17 cellular contexts compared by ENCODE assay signal in genomic region chr2:234708717-234709116, GRCh38.
A peak's percentile ranks its signal among the peaks of the same experiment; 100 is the strongest.
DNase-seq lines count a peak whose midpoint lies in the region; ATAC-seq and TF ChIP-seq lines count a peak whose summit lies in the region.
"Had no signal": no experiment of that assay in that cellular context is flagged by ENCODE, and none has a peak within 500 bp of the region (broad histone marks: within the 10 kb centered on the region; RNA-seq: fewer than 3 reads in every experiment).

No MANE protein-coding gene starts in this region.

- H3K79me1 ChIP-seq in mesendoderm (ENCODE audit: low read length): no peaks in the 10 kb centered on the region

- TF ChIP-seq EP300 in esophagus muscularis mucosa (IDR thresholded peaks at IDR 0.05): no peak

- 0 out of 2 replicates have a peak, but pooled peaks have one; percentile 10 for ATAC-seq in WTC11
- ATAC-seq: CD8-positive, alpha-beta T cell; GM12878; HCT116 had no signal

- no peak overlapping the region for H2BK5ac ChIP-seq in mesendoderm (ENCODE audit: low read length)

- H3K27me3 Mint-ChIP-seq in WTC11 (ENCODE audit: low read depth): peaks cover 55% of the 10 kb centered on the region

- 98% methylated on average over 3 of the region's 3 CpGs for WGBS in esophagus muscularis mucosa
- WGBS in mesendoderm (ENCODE audit: extremely low coverage, insufficient coverage, low lambda C conversion rate): no CpG with 5 or more reads among the region's 3 CpGs
- WGBS in adrenal gland, 4 donors: 84 to 95% (median 91%) methylated on average over 3 of the region's 3 CpGs

- TF ChIP-seq POLR2A in esophagus muscularis mucosa (IDR thresholded peaks at IDR 0.05; ENCODE audit: low read depth): no peak
- TF ChIP-seq POLR2A in adrenal gland (IDR thresholded peaks at IDR 0.05): no peak

- H3K18ac ChIP-seq in mesendoderm (ENCODE audit: low read length): no peak overlapping the region

- no peak overlapping the region for H3K4me2 ChIP-seq in mesendoderm (ENCODE audit: low read length)
- H3K4me2 ChIP-seq: BLaER1 treated with 17β-estradiol and CSF1 and Interleukin-3, amounts not matched to agents 10 nM and 100 nM had no signal

- H3K9ac ChIP-seq in mesendoderm (ENCODE audit: low read length): no peak overlapping the region
- H3K9ac ChIP-seq: BLaER1 treated with 17β-estradiol and CSF1 and Interleukin-3, amounts not matched to agents 10 nM and 100 nM; GM23248 had no signal

- H2BK120ac ChIP-seq in mesendoderm (ENCODE audit: low read depth, low read length): no peak overlapping the region

- no peak overlapping the region for H3K4ac ChIP-seq in mesendoderm (ENCODE audit: low read depth, low read length)

- H3K4me3 ChIP-seq in esophagus muscularis mucosa: no peak overlapping the region
- H3K4me3 ChIP-seq in mesendoderm (ENCODE audit: low read length): no peak overlapping the region
- no peak overlapping the region for H3K4me3 ChIP-seq in adrenal gland
- H3K4me3 ChIP-seq: BLaER1 treated with 17β-estradiol and CSF1 and Interleukin-3, amounts not matched to agents 10 nM and 100 nM; GM12878; GM23248 had no signal

- peak overlapping the region; percentile 41 for H2AK5ac ChIP-seq in mesendoderm (ENCODE audit: low read length)

- H3K4me1 ChIP-seq in esophagus muscularis mucosa (no peaks in the 10 kb centered on the region), mesendoderm (ENCODE audit: control insufficient read depth, low read depth, low read length) (peaks cover 7% of the 10 kb centered on the region), adrenal gland (replicated peaks in 1 of 2) (no peaks in the 10 kb centered on the region)
- H3K4me1 ChIP-seq: BLaER1 treated with 17β-estradiol and CSF1 and Interleukin-3, amounts not matched to agents 10 nM and 100 nM had no signal

- peaks cover 43% of the 10 kb centered on the region for H3K4me1 Mint-ChIP-seq in WTC11
- H3K4me1 Mint-ChIP-seq: B cell had no signal

- intact Hi-C loops in esophagus muscularis mucosa (cut with DNase I): no loop called here
- intact Hi-C loops in adrenal gland (cut with DNase I): no loop called here

- H4K8ac ChIP-seq in mesendoderm (ENCODE audit: low read depth, low read length): no peak overlapping the region

- CTCF ChIA-PET in WTC11 (lab: Charles Lee): interaction anchor here (0.6 kb wide), 1 partner anchor 17 kb away, joined by 3 read pairs; no protein-coding TSS in a partner anchor

- no peak overlapping the region for H3K4me3 Mint-ChIP-seq in WTC11
- H3K4me3 Mint-ChIP-seq: B cell; CD8-positive, alpha-beta T cell; HFFc6 had no signal

- no peak overlapping the region for H3K56ac ChIP-seq in mesendoderm (ENCODE audit: low read length)

- H3K23ac ChIP-seq in mesendoderm (ENCODE audit: low read length): no peak overlapping the region

- H3K36me3 ChIP-seq in esophagus muscularis mucosa (no peaks in the 10 kb centered on the region), mesendoderm (ENCODE audit: control insufficient read depth, insufficient read depth, low read length) (no peaks in the 10 kb centered on the region), adrenal gland (replicated peaks in 1 of 2) (no peaks in the 10 kb centered on the region)
- H3K36me3 ChIP-seq: BLaER1 treated with 17β-estradiol and CSF1 and Interleukin-3, amounts not matched to agents 10 nM and 100 nM had no signal

- no peak overlapping the region for H4K5ac ChIP-seq in mesendoderm (ENCODE audit: low read length)

- H3K27ac Mint-ChIP-seq in WTC11: no peak overlapping the region
- H3K27ac Mint-ChIP-seq: B cell; CD8-positive, alpha-beta T cell; HFFc6 had no signal

- DNase-seq in WTC11 (ENCODE audit: low spot score) (no peak), esophagus muscularis mucosa (ENCODE audit: extremely low spot score) (peak; percentile 72), mesendoderm (no peak), NCI-H1694 treated with DMSO at 0.1 percent for 48 hours (lab: John Stamatoyannopoulos, UW) (no peak), adrenal gland (no peak)
- DNase-seq in stimulated activated naive CD4-positive, alpha-beta T cell treated with Interleukin-2 at 50 U/mL for 16 hours (lab: John Stamatoyannopoulos, UW): no peak
- DNase-seq: CD8-positive, alpha-beta T cell; DMS 273 treated with DMSO at 0.1 percent for 48 hours; DMS53; DND-41; EL; GM23248; HFFc6 had no signal

- H3K79me2 ChIP-seq in mesendoderm (ENCODE audit: control insufficient read depth, insufficient read depth, low read length): no peaks in the 10 kb centered on the region

- H3K36me3 Mint-ChIP-seq in WTC11: peaks cover 3% of the 10 kb centered on the region; the same call in 1 of the 2 replicates
- H3K36me3 Mint-ChIP-seq: CD8-positive, alpha-beta T cell had no signal

- POLR2A ChIA-PET in WTC11 (lab: Charles Lee): interaction anchor here (0.5 kb wide), 1 partner anchor 134 kb away, joined by 4 read pairs; no protein-coding TSS in a partner anchor

- H3K9me3 ChIP-seq in esophagus muscularis mucosa (no peaks in the 10 kb centered on the region), adrenal gland (replicated peaks in 1 of 3) (no peaks in the 10 kb centered on the region)
- H3K9me3 ChIP-seq: BLaER1 treated with 17β-estradiol and CSF1 and Interleukin-3, amounts not matched to agents 10 nM and 100 nM had no signal

- H3K27ac ChIP-seq in esophagus muscularis mucosa (replicated peaks in 1 of 4) (no peak overlapping the region), mesendoderm (ENCODE audit: low read depth, low read length) (no peak overlapping the region), adrenal gland (no peak overlapping the region)
- H3K27ac ChIP-seq: BLaER1 treated with 17β-estradiol and CSF1 and Interleukin-3, amounts not matched to agents 10 nM and 100 nM; GM23248 had no signal

- TF ChIP-seq CTCF in WTC11 (IDR thresholded peaks at IDR 0.05): no peak
- TF ChIP-seq CTCF in esophagus muscularis mucosa (IDR thresholded peaks at IDR 0.05): no peak
- no peak for TF ChIP-seq CTCF in adrenal gland (IDR thresholded peaks at IDR 0.05)

- peaks cover 1% of the 10 kb centered on the region for H3K9me3 Mint-ChIP-seq in WTC11
- H3K9me3 Mint-ChIP-seq: CD8-positive, alpha-beta T cell; HFFc6 had no signal

- H3K27me3 ChIP-seq in esophagus muscularis mucosa: no peaks in the 10 kb centered on the region
- no peaks in the 10 kb centered on the region for H3K27me3 ChIP-seq in mesendoderm (ENCODE audit: insufficient read depth, low read length, poor library complexity)
- no peaks in the 10 kb centered on the region for H3K27me3 ChIP-seq in adrenal gland
- H3K27me3 ChIP-seq: BLaER1 treated with 17β-estradiol and CSF1 and Interleukin-3, amounts not matched to agents 10 nM and 100 nM had no signal

- H2BK15ac ChIP-seq in mesendoderm (replicated peaks; ENCODE audit: low read depth): no peak overlapping the region

TF ChIP-seq in WTC11, 78 proteins besides CTCF, POLR2A, EP300 and RAD21 (continues in another document):
- TF ChIP-seq ZBTB21 (CRISPR knock-in tag; IDR thresholded peaks at IDR 0.05; ENCODE audit: borderline replicate concordance): no peak
- no peak for TF ChIP-seq NR1H2 (CRISPR knock-in tag; IDR thresholded peaks at IDR 0.05)
- TF ChIP-seq FOXP1 (CRISPR knock-in tag; IDR thresholded peaks at IDR 0.05; ENCODE audit: borderline replicate concordance): no peak
- no peak for TF ChIP-seq E2F1 (CRISPR knock-in tag; IDR thresholded peaks at IDR 0.05)
- no peak for TF ChIP-seq HMGA2 (CRISPR knock-in tag; IDR thresholded peaks at IDR 0.05)
- TF ChIP-seq ELF4 (CRISPR knock-in tag; IDR thresholded peaks at IDR 0.05; ENCODE audit: low read depth): no peak
- TF ChIP-seq MLX (CRISPR knock-in tag; IDR thresholded peaks at IDR 0.05): no peak
- TF ChIP-seq ATF2 (CRISPR knock-in tag; IDR thresholded peaks at IDR 0.05; ENCODE audit: borderline replicate concordance, low read depth): no peak
- no peak for TF ChIP-seq TP53 (CRISPR knock-in tag; IDR thresholded peaks at IDR 0.05)
